ENCODE assay signal across 1 cellular context in genomic region chr2:61520261-61520660, GRCh38.
TF ChIP-seq lines count a peak whose summit lies in the region.

No MANE protein-coding gene starts in this region.

TF ChIP-seq in IMR-90, 13 proteins besides CTCF, POLR2A, EP300 and RAD21:
- no peak for TF ChIP-seq RFX5 (IDR thresholded peaks at IDR 0.05; ENCODE audit: low read depth, low read length)
- TF ChIP-seq SMC3 (IDR thresholded peaks at IDR 0.05; ENCODE audit: low read depth, low read length): no peak
- TF ChIP-seq FOS (IDR thresholded peaks at IDR 0.05; ENCODE audit: low read depth, low read length): no peak
- no peak for TF ChIP-seq MXI1 (IDR thresholded peaks at IDR 0.05; ENCODE audit: borderline replicate concordance, low read depth, low read length)
- TF ChIP-seq BHLHE40 (IDR thresholded peaks at IDR 0.05; ENCODE audit: low read depth, low read length): no peak
- no peak for TF ChIP-seq NFE2L2 (IDR thresholded peaks at IDR 0.05; ENCODE audit: low read depth, low read length)
- TF ChIP-seq MAFK (IDR thresholded peaks at IDR 0.05; ENCODE audit: low read depth, low read length): no peak
- no peak for TF ChIP-seq CEBPB (IDR thresholded peaks at IDR 0.05; ENCODE audit: low read depth, low read length)
- TF ChIP-seq CHD1 (IDR thresholded peaks at IDR 0.05; ENCODE audit: low read depth, low read length): no peak
- TF ChIP-seq ELK1 (IDR thresholded peaks at IDR 0.05; ENCODE audit: borderline replicate concordance, low read depth, low read length): no peak
- no peak for TF ChIP-seq RCOR1 (IDR thresholded peaks at IDR 0.05; ENCODE audit: insufficient replicate concordance, low read length)
- TF ChIP-seq MAZ (IDR thresholded peaks at IDR 0.05; ENCODE audit: borderline replicate concordance, low read depth, low read length): no peak
